Comparison of ENCODE assay signal across 25 cellular contexts in genomic region chr7:121205777-121206176, GRCh38.
"Had no signal": no experiment of that assay in that cellular context is flagged by ENCODE, and none has a peak within 500 bp of the region (broad histone marks: within the 10 kb centered on the region; RNA-seq: fewer than 3 reads in every experiment).

No MANE protein-coding gene starts in this region.

- H3K36me3 ChIP-seq: left ventricle myocardium inferior, neural progenitor cell, neutrophil, right lobe of liver, suprapubic skin, thoracic aorta, tibial artery, upper lobe of right lung had no signal

- H2AFZ ChIP-seq: neural progenitor cell, parathyroid adenoma had no signal

- DNase-seq: hypothalamus; islet precursor cell; left ventricle myocardium inferior; mesendoderm; naive B cell; natural killer cell; nephron progenitor cell; occipital lobe; psoas muscle; right lobe of liver; stimulated activated CD4-positive, alpha-beta T cell treated with anti-CD3 and anti-CD28 coated beads, Interleukin-12 subunit alpha, Interleukin-12 subunit beta, amount 100 ng/mL, for 4 hours; stimulated activated CD4-positive, alpha-beta T cell treated with anti-CD3 and anti-CD28 coated beads, Interleukin-15, amount 100 ng/mL, for 24 hours; stimulated activated CD4-positive, alpha-beta T cell treated with anti-CD3 and anti-CD28 coated beads, Interleukin-4, amount 100 ng/mL, for 24 hours; stimulated activated naive CD4-positive, alpha-beta T cell; tibial artery; trophoblast cell; upper lobe of right lung had no signal

- ATAC-seq: natural killer cell; psoas muscle; right lobe of liver; stimulated activated effector memory CD8-positive, alpha-beta T cell treated with anti-CD3 and anti-CD28 coated beads, Interleukin-12 subunit alpha, Interleukin-12 subunit beta, amount 100 ng/mL, for 72 hours; upper lobe of right lung had no signal

- H3K9ac ChIP-seq: neural progenitor cell, parathyroid adenoma had no signal

- H3K27ac ChIP-seq: left ventricle myocardium inferior, neural progenitor cell, neutrophil, parathyroid adenoma, right lobe of liver, skin epidermis, suprapubic skin, thoracic aorta, tibial artery, upper lobe of right lung had no signal

- H3K27me3 ChIP-seq: neural progenitor cell, neutrophil, right lobe of liver, suprapubic skin, tibial artery, upper lobe of right lung had no signal

- H3K4me1 ChIP-seq: neural progenitor cell, parathyroid adenoma, right lobe of liver, suprapubic skin, tibial artery, upper lobe of right lung had no signal

- H3K4me3 ChIP-seq: left ventricle myocardium inferior, lung, neural progenitor cell, psoas muscle, right lobe of liver, skin epidermis, suprapubic skin, thoracic aorta, tibial artery, upper lobe of right lung had no signal

- H3K4me2 ChIP-seq: neural progenitor cell had no signal

- H3K79me2 ChIP-seq: parathyroid adenoma had no signal

- H3K9me3 ChIP-seq: left ventricle myocardium inferior, neutrophil, psoas muscle, right lobe of liver, suprapubic skin, thoracic aorta, tibial artery, upper lobe of right lung had no signal
